In the genomic region with DNA sequence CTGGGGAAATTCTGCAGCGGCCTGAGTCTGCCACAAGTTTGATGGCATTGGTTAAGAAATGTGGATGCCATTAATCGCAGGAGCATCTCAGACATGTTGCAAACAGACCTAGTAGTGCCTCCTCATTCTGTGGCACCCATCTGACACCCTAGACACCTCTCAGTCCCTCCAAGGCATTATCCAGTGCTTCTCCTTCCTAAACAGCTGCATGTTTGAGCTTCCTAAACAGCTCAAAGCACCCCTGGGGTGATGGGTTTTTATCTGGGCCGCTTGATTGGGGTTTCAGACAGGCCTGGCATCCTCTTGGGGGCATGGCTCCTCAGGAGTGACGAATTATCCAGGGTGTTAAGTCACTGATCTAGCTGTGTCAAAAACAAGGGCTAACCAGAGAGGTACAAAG, we compare ENCODE assay signal across 28 cellular contexts. TPM values are rescaled to one million over a fixed set of nuclear protein-coding genes. Genes with fewer than 3 reads are reported as not detected.
DNase-seq lines count a peak whose midpoint lies in the region; ATAC-seq and TF ChIP-seq lines count a peak whose summit lies in the region.
"Had no signal": no experiment of that assay in that cellular context is flagged by ENCODE, and none has a peak within 500 bp of the region (broad histone marks: within the 10 kb centered on the region; RNA-seq: fewer than 3 reads in every experiment).

No MANE protein-coding gene starts in this region.

- H3K36me3 ChIP-seq in DND-41 (ENCODE audit: insufficient read depth, low read length), result peaks cover 30% of the 10 kb centered on the region
- H3K36me3 ChIP-seq in IMR-90 (ENCODE audit: control insufficient read depth, insufficient read depth, low read length), result no peaks in the 10 kb centered on the region
- H3K36me3 ChIP-seq in neural progenitor cell, result no peaks in the 10 kb centered on the region
- H3K36me3 ChIP-seq in adrenal gland (replicated peaks in 1 of 2), result no peaks in the 10 kb centered on the region
- H3K36me3 ChIP-seq: thyroid gland had no signal

- peaks cover 9% of the 10 kb centered on the region; the same call in 1 of the 2 replicates for H4K20me1 ChIP-seq in DND-41 (ENCODE audit: insufficient read depth, low read length)
- H4K20me1 ChIP-seq in IMR-90 (ENCODE audit: insufficient read depth, low read length), result no peaks in the 10 kb centered on the region
- H4K20me1 ChIP-seq in neural progenitor cell (ENCODE audit: low read depth), result peaks cover 13% of the 10 kb centered on the region

- H3K9me1 ChIP-seq in IMR-90 (ENCODE audit: insufficient read depth, low read length), result peaks cover 15% of the 10 kb centered on the region

- H3K27me3 ChIP-seq in DND-41 (ENCODE audit: insufficient read depth, low read length, poor library complexity) (no peaks in the 10 kb centered on the region), IMR-90 (ENCODE audit: control insufficient read depth, insufficient read depth, low read length) (peaks cover 13% of the 10 kb centered on the region), neural progenitor cell (peaks cover 10% of the 10 kb centered on the region), adrenal gland (no peaks in the 10 kb centered on the region)
- H3K27me3 ChIP-seq: hepatocyte, thyroid gland had no signal

- no peak for ATAC-seq in DND-41 (ENCODE audit: insufficient read depth, low read depth)
- no peak for ATAC-seq in IMR-90 (ENCODE audit: low read depth)
- ATAC-seq in Right ventricle myocardium superior (ENCODE audit: poor library complexity), result no peak
- ATAC-seq: foreskin keratinocyte, mucosa of descending colon had no signal

- peaks cover 43% of the 10 kb centered on the region for H3K4me1 Mint-ChIP-seq in brain
- H3K4me1 Mint-ChIP-seq in neural progenitor cell, result peaks cover 65% of the 10 kb centered on the region

- peak overlapping the region; percentile 7; the same call in 1 of the 2 replicates for H2BK120ac ChIP-seq in IMR-90 (ENCODE audit: low read depth, low read length)

- no peak overlapping the region; the same call in 1 of the 2 replicates for H4K91ac ChIP-seq in IMR-90 (ENCODE audit: insufficient read depth, low read depth, low read length)

- H3K18ac ChIP-seq in IMR-90 (ENCODE audit: low read depth, low read length), result no peak overlapping the region

- WGBS in IMR-90 (ENCODE audit: extremely low coverage in 2 of 2, insufficient read length in 1 of 2), 2 experiments, result 83% methylated on average over 2 of the region's 4 CpGs; no CpG with 5 or more reads in 1 of the 2 experiments
- WGBS in adrenal gland, 4 donors, result 75 to 95% (median 80%) methylated on average over 4 of the region's 4 CpGs

- H3K4ac ChIP-seq in IMR-90 (ENCODE audit: low read depth, low read length), result 0 out of 2 replicates have a peak overlapping the region, but pooled peaks have one; percentile 10

- intact Hi-C loops in IMR-90 (cut with micrococcal nuclease) (loop anchor here (2.0 kb wide), 1 partner anchor 41 kb away; no protein-coding TSS in a partner anchor), Right ventricle myocardium superior (cut with DNase I) (loop anchor here (10.0 kb wide), 1 partner anchor 359 kb away; no protein-coding TSS in a partner anchor), adrenal gland (cut with DNase I) (no loop called here)

- H3K14ac ChIP-seq in IMR-90 (replicated peaks; ENCODE audit: low read depth, low read length), result no peak overlapping the region

- no peak overlapping the region for H4K5ac ChIP-seq in IMR-90 (ENCODE audit: low read depth, low read length)

- no peak for TF ChIP-seq RAD21 in IMR-90 (IDR thresholded peaks at IDR 0.05; ENCODE audit: low read length)

- peak overlapping the region; percentile 1 to 78 (median 24) for H3K27ac Mint-ChIP-seq in brain
- H3K27ac Mint-ChIP-seq in neural progenitor cell, result peak overlapping the region; percentile 33
- H3K27ac Mint-ChIP-seq: activated T-helper 1 cell treated with anti-CD3 and anti-CD28 coated beads, Interleukin-12 subunit alpha, Interleukin-12 subunit beta, Interleukin-2, Interleukin-4 antibody, amounts not matched to agents 30 ng/mL and 10 ng/mL and 1 ng/mL, durations not matched to agents 14 hours and 24 hours and 36 hours; stimulated activated naive CD8-positive, alpha-beta T cell treated with anti-CD3 and anti-CD28 coated beads, Interleukin-15, Interleukin-2, amounts not matched to agents 100 ng/mL and 50 ng/mL, for 24 hours had no signal

- H3K9me3 Mint-ChIP-seq in brain, result peaks cover 0 to 5% (median 0%) of the 10 kb centered on the region in 5 experiments
- H3K9me3 Mint-ChIP-seq in neural progenitor cell, result no peaks in the 10 kb centered on the region
- H3K9me3 Mint-ChIP-seq: activated T-helper 1 cell treated with anti-CD3 and anti-CD28 coated beads, Interleukin-12 subunit alpha, Interleukin-12 subunit beta, Interleukin-2, Interleukin-4 antibody, amounts not matched to agents 30 ng/mL and 10 ng/mL and 1 ng/mL, durations not matched to agents 14 hours and 24 hours and 36 hours; stimulated activated naive CD8-positive, alpha-beta T cell treated with anti-CD3 and anti-CD28 coated beads, Interleukin-15, Interleukin-2, amounts not matched to agents 100 ng/mL and 50 ng/mL, for 24 hours had no signal

- POLR2A ChIA-PET in IMR-90 (lab: Charles Lee; ENCODE audit: unreplicated experiment), result no interaction called here

- H3K79me2 ChIP-seq in DND-41 (ENCODE audit: insufficient read depth, low read length) (peaks cover 59% of the 10 kb centered on the region), neural progenitor cell (ENCODE audit: low read depth) (no peaks in the 10 kb centered on the region)
- H3K79me2 ChIP-seq: hepatocyte had no signal

- H2AK5ac ChIP-seq in IMR-90 (ENCODE audit: low read depth, low read length), result no peak overlapping the region

- no peak for TF ChIP-seq POLR2A in IMR-90 (IDR thresholded peaks at IDR 0.05; ENCODE audit: low read depth, low read length)
- TF ChIP-seq POLR2A in adrenal gland (IDR thresholded peaks at IDR 0.05), result no peak

- CTCF ChIA-PET in IMR-90 (lab: Yijun Ruan, JAX), result interaction anchor here (0.7 to 1.9 kb wide), 3 partner anchors 29 to 252 kb away, joined by 3 to 7 read pairs (median 3); no protein-coding TSS in a partner anchor

- H2AFZ ChIP-seq in DND-41 (ENCODE audit: low read depth, low read length), result peak overlapping the region; percentile 12
- H2AFZ ChIP-seq in IMR-90 (replicated peaks; ENCODE audit: low read length, poor library complexity), result no peak overlapping the region
- H2AFZ ChIP-seq in neural progenitor cell (replicated peaks), result no peak overlapping the region
- H2AFZ ChIP-seq: hepatocyte had no signal

- no peak overlapping the region for H2BK15ac ChIP-seq in IMR-90 (ENCODE audit: low read depth, low read length)

- H3K23ac ChIP-seq in IMR-90 (ENCODE audit: low read depth, low read length), result no peak overlapping the region

- BruUV-seq in IMR-90 (replicated peaks; lab: Mats Ljungman, UMichigan), result no TSS peak

- H3K56ac ChIP-seq in IMR-90 (ENCODE audit: extremely low read depth, insufficient read depth, low read length), result no peak overlapping the region

- no peak for TF ChIP-seq CTCF in DND-41 (IDR thresholded peaks at IDR 0.05; ENCODE audit: borderline replicate concordance, extremely low read depth, low read length, poor library complexity, severe bottlenecking)
- TF ChIP-seq CTCF in IMR-90 (conservative IDR thresholded peaks at IDR 0.05; ENCODE audit: low read depth, low read length), result no peak
- TF ChIP-seq CTCF in brain (conservative IDR thresholded peaks at IDR 0.05), result no peak
- TF ChIP-seq CTCF in neural progenitor cell (IDR thresholded peaks at IDR 0.05), result no peak
- TF ChIP-seq CTCF in adrenal gland (IDR thresholded peaks at IDR 0.05), result no peak

- H3K4me3 ChIP-seq in DND-41 (ENCODE audit: low read depth in 1 of 2, low read length in 2 of 2), result peak overlapping the region in 1 of 2 experiments; percentile 83; a peak in 2 of 4 replicates
- no peak overlapping the region for H3K4me3 ChIP-seq in IMR-90 (ENCODE audit: insufficient read depth, low read depth, low read length)
- H3K4me3 ChIP-seq in neural progenitor cell, result no peak overlapping the region
- no peak overlapping the region for H3K4me3 ChIP-seq in adrenal gland
- H3K4me3 ChIP-seq: hepatocyte, mucosa of descending colon, smooth muscle cell, thyroid gland had no signal

- H3K4me2 ChIP-seq in DND-41 (ENCODE audit: insufficient read depth, low read length) (peak overlapping the region; percentile 89), IMR-90 (ENCODE audit: low read depth, low read length) (no peak overlapping the region), neural progenitor cell (no peak overlapping the region)
- H3K4me2 ChIP-seq: hepatocyte, smooth muscle cell had no signal

- H3F3A ChIP-seq in neural progenitor cell (ENCODE audit: low read depth), result peaks cover 54% of the 10 kb centered on the region

- H3K79me1 ChIP-seq in IMR-90 (ENCODE audit: low read depth in 1 of 2, low read length in 2 of 2), result no peaks in the 10 kb centered on the region

- peak overlapping the region; percentile 100 for H3K27ac ChIP-seq in DND-41 (ENCODE audit: low read length)
- no peak overlapping the region for H3K27ac ChIP-seq in IMR-90 (ENCODE audit: insufficient read depth, low read length)
- H3K27ac ChIP-seq in neural progenitor cell, result no peak overlapping the region
- peak overlapping the region in 1 of 5 donors; percentile 53 for H3K27ac ChIP-seq in adrenal gland
- H3K27ac ChIP-seq: foreskin keratinocyte, hepatocyte had no signal

- dilution Hi-C loops in IMR-90 (cut with HindIII; ENCODE audit: low sequenced_read_pairs, unreplicated experiment), result no loop called here

- H2AK9ac ChIP-seq in IMR-90 (replicated peaks; ENCODE audit: low read depth, low read length, poor library complexity), result no peak overlapping the region

- peak; percentile 41 for DNase-seq in DND-41
- no peak for DNase-seq in IMR-90
- peak; percentile 45 for DNase-seq in neural progenitor cell (ENCODE audit: low spot score)
- DNase-seq in Right ventricle myocardium superior, result no peak
- DNase-seq in NCI-H82 (lab: John Stamatoyannopoulos, UW), result no peak
- no peak for DNase-seq in adrenal gland
- DNase-seq in stimulated activated naive CD4-positive, alpha-beta T cell (lab: John Stamatoyannopoulos, UW), result no peak
- DNase-seq: activated CD4-positive, alpha-beta T cell treated with anti-CD3 and anti-CD28 coated beads for 4 hours; activated CD8-positive, alpha-beta memory T cell treated with anti-CD3 and anti-CD28 coated beads, Interleukin-2, amount 10 ng/mL, durations not matched to agents 7 days and 5 days; activated naive CD4-positive, alpha-beta T cell treated with anti-CD3 and anti-CD28 coated beads, Interleukin-2, amount 50 U/mL, for 16 hours; cerebellar nuclear complex; DMS79 treated with DMSO at 0.1 percent for 48 hours; foreskin keratinocyte; KBM-7; mucosa of descending colon; NCI-H1105; NCI-H2081; NCI-H446 treated with DMSO at 0.1 percent for 48 hours; NK-92 treated with Interleukin-12 subunit alpha and Interleukin-12 subunit beta, amount 100 ng/mL, for 24 hours; occipital lobe; stimulated activated CD4-positive, alpha-beta T cell treated with anti-CD3 and anti-CD28 coated beads, Interleukin-2, amount 100 ng/mL, for 48 hours; thyroid gland had no signal

- no peaks in the 10 kb centered on the region for H3K36me3 Mint-ChIP-seq in brain
- no peaks in the 10 kb centered on the region for H3K36me3 Mint-ChIP-seq in neural progenitor cell
- H3K36me3 Mint-ChIP-seq: activated CD8-positive, alpha-beta memory T cell treated with anti-CD3 and anti-CD28 coated beads, Interleukin-2, amount 10 ng/mL, durations not matched to agents 7 days and 5 days had no signal

- in situ Hi-C loops in IMR-90 (cut with MboI; ENCODE audit: low sequenced_read_pairs), result no loop called here

- H2BK5ac ChIP-seq in IMR-90 (ENCODE audit: low read depth, low read length, poor library complexity, severe bottlenecking), result no peak overlapping the region

- peak overlapping the region; percentile 43 to 79 (median 66) for H3K4me3 Mint-ChIP-seq in brain
- H3K4me3 Mint-ChIP-seq in neural progenitor cell, result peak overlapping the region; percentile 19
- H3K4me3 Mint-ChIP-seq: activated CD8-positive, alpha-beta memory T cell treated with anti-CD3 and anti-CD28 coated beads, Interleukin-2, amount 10 ng/mL, durations not matched to agents 7 days and 5 days; activated T-helper 1 cell treated with anti-CD3 and anti-CD28 coated beads, Interleukin-12 subunit alpha, Interleukin-12 subunit beta, Interleukin-2, Interleukin-4 antibody, amounts not matched to agents 30 ng/mL and 10 ng/mL and 1 ng/mL, durations not matched to agents 14 hours and 24 hours and 36 hours; stimulated activated naive CD8-positive, alpha-beta T cell treated with anti-CD3 and anti-CD28 coated beads, Interleukin-15, Interleukin-2, amounts not matched to agents 100 ng/mL and 50 ng/mL, for 24 hours had no signal

- H3K4me1 ChIP-seq in DND-41 (ENCODE audit: insufficient read depth, low read length) (peaks cover 90% of the 10 kb centered on the region), IMR-90 (ENCODE audit: control insufficient read depth, insufficient read depth, low read length) (peaks cover 9% of the 10 kb centered on the region; the same call in 1 of the 2 replicates), neural progenitor cell (peaks cover 34% of the 10 kb centered on the region), adrenal gland (replicated peaks in 1 of 2) (peaks cover 3 to 20% of the 10 kb centered on the region in 2 donors)
- H3K4me1 ChIP-seq: foreskin keratinocyte had no signal

- H3K9ac ChIP-seq in DND-41 (ENCODE audit: low read depth, low read length) (peak overlapping the region; percentile 87), IMR-90 (ENCODE audit: low read depth, low read length) (no peak overlapping the region), neural progenitor cell (no peak overlapping the region)

- H4K8ac ChIP-seq in IMR-90 (ENCODE audit: low read depth in 2 of 2, low read length in 2 of 2), result no peak overlapping the region

- H3K9me3 ChIP-seq in DND-41 (ENCODE audit: insufficient read depth, low read length, severe bottlenecking), result no peaks in the 10 kb centered on the region
- no peaks in the 10 kb centered on the region for H3K9me3 ChIP-seq in IMR-90 (ENCODE audit: control insufficient read depth, insufficient read depth, low read length)
- H3K9me3 ChIP-seq in neural progenitor cell (ENCODE audit: low read depth), result no peaks in the 10 kb centered on the region
- H3K9me3 ChIP-seq in adrenal gland (replicated peaks in 1 of 3), result no peaks in the 10 kb centered on the region
- H3K9me3 ChIP-seq: mucosa of descending colon, thyroid gland had no signal

- H3K27me3 Mint-ChIP-seq in brain, result peaks cover 3% of the 10 kb centered on the region
- H3K27me3 Mint-ChIP-seq in neural progenitor cell (ENCODE audit: insufficient read depth, low read depth), result peaks cover 14% of the 10 kb centered on the region

- H2BK20ac ChIP-seq in IMR-90 (ENCODE audit: low read depth, low read length), result no peak overlapping the region

RNA-seq across cellular contexts. Expression of a gene that starts 1.8 kb away (rescaled TPM):
- total RNA-seq in IMR-90 (2012; rRNA removed) (0.28 and 0.54 TPM in 2 replicates), neural progenitor cell (ENCODE audit: low replicate concordance) (6.7 and 17.7 TPM in 2 replicates), Right ventricle myocardium superior (0.32 TPM), adrenal gland (10 to 100 TPM; 12.7 to 70.9 (median 43.6) TPM)
- polyA plus RNA-seq in IMR-90 (2012; rRNA removed) (1.2 and 1.3 TPM in 2 replicates), brain (ENCODE audit: insufficient read depth, low read depth, low replicate concordance) (30.2 TPM), adrenal gland (10 to 100 TPM in 2 of 3 donors, 1 to 10 TPM in 1; 2.5 to 36.9 (median 35.2) TPM)
- polyA plus RNA-seq in IMR-90 (2012; cell fraction: cytosol; rRNA removed), result 0.41 and 2.3 TPM in 2 replicates
- 2.9 TPM in 2 replicates for polyA plus RNA-seq in IMR-90 (2012; cell fraction: nucleus; rRNA removed; ENCODE audit: low replicate concordance)
- total RNA-seq: activated T-helper 1 cell treated with anti-CD3 and anti-CD28 coated beads, Interleukin-12 subunit alpha, Interleukin-12 subunit beta, Interleukin-2, Interleukin-4 antibody, amounts not matched to agents 30 ng/mL and 10 ng/mL and 1 ng/mL, durations not matched to agents 14 hours and 24 hours and 36 hours; foreskin keratinocyte; T-helper 1 cell treated with Interleukin-12 subunit alpha and Interleukin-12 subunit beta and Interleukin-4 antibody, amounts not matched to agents 30 ng/mL and 1 ng/mL, for 36 hours had no signal
- polyA plus RNA-seq: foreskin keratinocyte had no signal

Comparison
In these comparisons a context has a peak if more than half of its experiments do, and no peak if none do; other contexts are left out.
1. DNase-seq: peak in DND-41 (single experiment) and neural progenitor cell (single experiment); none in IMR-90 (single experiment), Right ventricle myocardium superior (single experiment), NCI-H82 (single experiment), adrenal gland (0 of 7) and stimulated activated naive CD4-positive, alpha-beta T cell (0 of 6).
2. intact Hi-C loops: an anchor here in IMR-90 (2.0 kb wide) and Right ventricle myocardium superior (10.0 kb wide); none called in adrenal gland.